In genomic region chr3:52770581-52771333, GRCh38 we compare ENCODE assay signal across 1 cellular context.
TF ChIP-seq lines count a peak whose summit lies in the region.

NEK4 (minus strand) TSS chr3:52770940; CDS start chr3:52770746, 194 bp downstream.

TF ChIP-seq in HepG2, 621 proteins besides CTCF, POLR2A, EP300 and RAD21 (continued from another document and continues in another):
- TF ChIP-seq MLXIP (CRISPR knock-in tag; IDR thresholded peaks at IDR 0.05; ENCODE audit: borderline replicate concordance) = no peak
- TF ChIP-seq THRA (CRISPR knock-in tag; IDR thresholded peaks at IDR 0.05; ENCODE audit: borderline replicate concordance) = no peak; the same call in 1 of the 2 replicates
- TF ChIP-seq ZFAT (CRISPR knock-in tag; conservative IDR thresholded peaks at IDR 0.05) = no peak
- 0 out of 2 replicates have a peak, but pooled peaks have one; percentile 8 for TF ChIP-seq TGIF2 (CRISPR knock-in tag; IDR thresholded peaks at IDR 0.05)
- TF ChIP-seq TCF7L2 (IDR thresholded peaks at IDR 0.05; ENCODE audit: low read depth, low read length) = no peak
- no peak for TF ChIP-seq ZSCAN21 (CRISPR knock-in tag; IDR thresholded peaks at IDR 0.05; ENCODE audit: borderline replicate concordance)
- TF ChIP-seq SNAPC2 (CRISPR knock-in tag; IDR thresholded peaks at IDR 0.05) = no peak
- TF ChIP-seq KLF6 (CRISPR knock-in tag; IDR thresholded peaks at IDR 0.05) = no peak
- no peak; the same call in 1 of the 2 replicates for TF ChIP-seq AHR (CRISPR knock-in tag; IDR thresholded peaks at IDR 0.05)
- no peak for TF ChIP-seq E2F2 (CRISPR knock-in tag; IDR thresholded peaks at IDR 0.05; ENCODE audit: borderline replicate concordance)
- TF ChIP-seq HOXD1 (CRISPR knock-in tag; IDR thresholded peaks at IDR 0.05) = 0 out of 2 replicates have a peak, but pooled peaks have one; percentile 22
- no peak for TF ChIP-seq DBP (CRISPR knock-in tag; IDR thresholded peaks at IDR 0.05; ENCODE audit: not compliant biosample characterization)
- TF ChIP-seq SRY (CRISPR knock-in tag; IDR thresholded peaks at IDR 0.05) = peak; percentile 61; the same call in 1 of the 2 replicates
- TF ChIP-seq ZNF143 (CRISPR knock-in tag; IDR thresholded peaks at IDR 0.05) = no peak
- no peak for TF ChIP-seq ZNF576 (CRISPR knock-in tag; IDR thresholded peaks at IDR 0.05)
- no peak for TF ChIP-seq HMGA1 (CRISPR knock-in tag; conservative IDR thresholded peaks at IDR 0.05)
- 0 out of 2 replicates have a peak, but pooled peaks have one; percentile 22 for TF ChIP-seq ONECUT2 (CRISPR knock-in tag; IDR thresholded peaks at IDR 0.05)
- TF ChIP-seq ZBTB3 (CRISPR knock-in tag; IDR thresholded peaks at IDR 0.05; ENCODE audit: borderline replicate concordance, low read depth) = no peak
- TF ChIP-seq TIGD3 (CRISPR knock-in tag; IDR thresholded peaks at IDR 0.05; ENCODE audit: borderline replicate concordance) = no peak; the same call in 1 of the 2 replicates
- no peak for TF ChIP-seq ZNF224 (CRISPR knock-in tag; IDR thresholded peaks at IDR 0.05)
- TF ChIP-seq YY1 (IDR thresholded peaks at IDR 0.05; ENCODE audit: insufficient read depth, insufficient replicate concordance, low read depth, low read length) = peak; percentile 82
- TF ChIP-seq ZNF557 (CRISPR knock-in tag; IDR thresholded peaks at IDR 0.05) = no peak
- peak; percentile 75 for TF ChIP-seq ASH2L (IDR thresholded peaks at IDR 0.05; ENCODE audit: insufficient read length, low read depth, low read length)
- TF ChIP-seq SNAPC5 (CRISPR knock-in tag; IDR thresholded peaks at IDR 0.05; ENCODE audit: borderline replicate concordance) = no peak
- peak; percentile 35; the same call in 1 of the 2 replicates for TF ChIP-seq FOXA3 (CRISPR knock-in tag; IDR thresholded peaks at IDR 0.05)
- peak; percentile 40; the same call in 1 of the 2 replicates for TF ChIP-seq ZNF430 (CRISPR knock-in tag; IDR thresholded peaks at IDR 0.05)
- no peak for TF ChIP-seq NFYC (CRISPR knock-in tag; IDR thresholded peaks at IDR 0.05)
- TF ChIP-seq ZNF549 (CRISPR knock-in tag; IDR thresholded peaks at IDR 0.05) = no peak
- peak; percentile 73 for TF ChIP-seq ZNF883 (CRISPR knock-in tag; IDR thresholded peaks at IDR 0.05; ENCODE audit: not compliant biosample characterization)
- no peak for TF ChIP-seq FOXA1 (IDR thresholded peaks at IDR 0.05)
- TF ChIP-seq FOXA1 (CRISPR knock-in tag; IDR thresholded peaks at IDR 0.05) = no peak
- peak; percentile 84 for TF ChIP-seq THAP11 (CRISPR knock-in tag; IDR thresholded peaks at IDR 0.05)
- TF ChIP-seq SMC3 (IDR thresholded peaks at IDR 0.05; ENCODE audit: low read length) = no peak
- TF ChIP-seq ZBTB7A (CRISPR knock-in tag; IDR thresholded peaks at IDR 0.05) = no peak; the same call in 1 of the 2 replicates
- peak; percentile 51; the same call in 1 of the 2 replicates for TF ChIP-seq ZNF350 (CRISPR knock-in tag; IDR thresholded peaks at IDR 0.05; ENCODE audit: borderline replicate concordance, low read depth)
- TF ChIP-seq SIN3A (IDR thresholded peaks at IDR 0.05; ENCODE audit: borderline replicate concordance, low read depth, low read length) = peak; percentile 42; the same call in 1 of the 2 replicates
- no peak for TF ChIP-seq HOXA9 (CRISPR knock-in tag; IDR thresholded peaks at IDR 0.05; ENCODE audit: borderline replicate concordance)
- TF ChIP-seq ZNF546 (CRISPR knock-in tag; conservative IDR thresholded peaks at IDR 0.05) = peak; percentile 69; the same call in 1 of the 2 replicates
- TF ChIP-seq STAG1 (CRISPR knock-in tag; IDR thresholded peaks at IDR 0.05) = 0 out of 2 replicates have a peak, but pooled peaks have one; percentile 20
- no peak for TF ChIP-seq EHMT2 (IDR thresholded peaks at IDR 0.05; ENCODE audit: borderline replicate concordance, low read depth, low read length)
- no peak for TF ChIP-seq ZNF564 (CRISPR knock-in tag; IDR thresholded peaks at IDR 0.05)
- TF ChIP-seq ZNF460 (CRISPR knock-in tag; IDR thresholded peaks at IDR 0.05; ENCODE audit: borderline replicate concordance) = peak; percentile 26; the same call in 1 of the 2 replicates
- TF ChIP-seq SIN3B (IDR thresholded peaks at IDR 0.05; ENCODE audit: low read length) = no peak
- no peak for TF ChIP-seq RFX5 (IDR thresholded peaks at IDR 0.05; ENCODE audit: low read depth, low read length)
- TF ChIP-seq AKNA (CRISPR knock-in tag; IDR thresholded peaks at IDR 0.05; ENCODE audit: borderline replicate concordance) = no peak
- no peak for TF ChIP-seq PPARG (CRISPR knock-in tag; conservative IDR thresholded peaks at IDR 0.05)
- peak; percentile 32; the same call in 1 of the 2 replicates for TF ChIP-seq ZC3H13 (CRISPR knock-in tag; IDR thresholded peaks at IDR 0.05)
- TF ChIP-seq ZNF264 (CRISPR knock-in tag; IDR thresholded peaks at IDR 0.05) = peak; percentile 61; the same call in 1 of the 2 replicates
- no peak; the same call in 1 of the 2 replicates for TF ChIP-seq NFKBIZ (CRISPR knock-in tag; IDR thresholded peaks at IDR 0.05)
- no peak for TF ChIP-seq ZNF562 (CRISPR knock-in tag; IDR thresholded peaks at IDR 0.05; ENCODE audit: borderline replicate concordance)
- TF ChIP-seq CEBPB (IDR thresholded peaks at IDR 0.05; ENCODE audit: borderline replicate concordance, low read depth, low read length) = no peak
- no peak for TF ChIP-seq SP2 (CRISPR knock-in tag; IDR thresholded peaks at IDR 0.05)
- TF ChIP-seq PTBP1 (IDR thresholded peaks at IDR 0.05; ENCODE audit: low read depth, low read length, poor library complexity, severe bottlenecking) = no peak
- TF ChIP-seq MIXL1 (CRISPR knock-in tag; IDR thresholded peaks at IDR 0.05) = no peak
- TF ChIP-seq CBX5 (CRISPR knock-in tag; IDR thresholded peaks at IDR 0.05; ENCODE audit: borderline replicate concordance) = peak; percentile 57; the same call in 1 of the 2 replicates
- peak; percentile 66 for TF ChIP-seq AGO2 (optimal IDR thresholded peaks at IDR 0.05; ENCODE audit: low read depth, low read length)
- TF ChIP-seq NCOA1 (CRISPR knock-in tag; IDR thresholded peaks at IDR 0.05) = 0 out of 2 replicates have a peak, but pooled peaks have one; percentile 8
- TF ChIP-seq NR2F1 (CRISPR knock-in tag; IDR thresholded peaks at IDR 0.05) = no peak
- no peak for TF ChIP-seq MTF2 (CRISPR knock-in tag; IDR thresholded peaks at IDR 0.05; ENCODE audit: borderline replicate concordance)
- no peak for TF ChIP-seq MBD4 (IDR thresholded peaks at IDR 0.05; ENCODE audit: borderline replicate concordance, low read length)
